In genomic region chr17:35130392-35130791, GRCh38 we compare ENCODE assay signal across 19 cellular contexts. TPM values are rescaled to one million over a fixed set of nuclear protein-coding genes. Genes with fewer than 3 reads are reported as not detected.
DNase-seq lines count a peak whose midpoint lies in the region; ATAC-seq lines count a peak whose summit lies in the region.
"Had no signal": no experiment of that assay in that cellular context is flagged by ENCODE, and none has a peak within 500 bp of the region (broad histone marks: within the 10 kb centered on the region; RNA-seq: fewer than 3 reads in every experiment).

No MANE protein-coding gene starts in this region.

- no peaks in the 10 kb centered on the region for H3K9me3 ChIP-seq in naive thymus-derived CD4-positive, alpha-beta T cell (ENCODE audit: control insufficient read depth in 2 of 3, low read length in 3 of 3)
- H3K9me3 ChIP-seq: HAP-1, SJCRH30 had no signal

- peaks cover 6 to 54% (median 11%) of the 10 kb centered on the region in 3 experiments for H3K36me3 ChIP-seq in naive thymus-derived CD4-positive, alpha-beta T cell (ENCODE audit: control insufficient read depth in 2 of 3, insufficient read depth in 3 of 3, low read length in 3 of 3)

- H3K4me1 Mint-ChIP-seq in stimulated activated naive CD8-positive, alpha-beta T cell treated with anti-CD3 and anti-CD28 coated beads, Interleukin-15, amount 100 ng/mL, for 72 hours = peaks cover 9% of the 10 kb centered on the region
- no peaks in the 10 kb centered on the region for H3K4me1 Mint-ChIP-seq in activated CD8-positive, alpha-beta T cell treated with anti-CD3 and anti-CD28 coated beads, Interleukin-2, amount 10 ng/mL, durations not matched to agents 7 days and 5 days (ENCODE audit: low read depth)
- H3K4me1 Mint-ChIP-seq in naive thymus-derived CD4-positive, alpha-beta T cell = no peaks in the 10 kb centered on the region
- no peaks in the 10 kb centered on the region for H3K4me1 Mint-ChIP-seq in stimulated activated memory B cell treated with anti-CD40 and anti-IgM and Interleukin-4, amounts not matched to agents 10 μg/mL and 1 μg/mL and 100 μg/mL, for 72 hours

- no peaks in the 10 kb centered on the region for H3K4me1 ChIP-seq in naive thymus-derived CD4-positive, alpha-beta T cell (ENCODE audit: control insufficient read depth in 2 of 2, insufficient read depth in 2 of 2, low read length in 2 of 2)
- H3K4me1 ChIP-seq: HAP-1 had no signal

- H3K27me3 Mint-ChIP-seq in stimulated activated naive CD8-positive, alpha-beta T cell treated with anti-CD3 and anti-CD28 coated beads, Interleukin-15, amount 100 ng/mL, for 72 hours = no peaks in the 10 kb centered on the region
- H3K27me3 Mint-ChIP-seq in activated CD8-positive, alpha-beta T cell treated with anti-CD3 and anti-CD28 coated beads, Interleukin-2, amount 10 ng/mL, durations not matched to agents 7 days and 5 days (ENCODE audit: low read depth) = no peaks in the 10 kb centered on the region
- H3K27me3 Mint-ChIP-seq in naive thymus-derived CD4-positive, alpha-beta T cell = no peaks in the 10 kb centered on the region
- no peaks in the 10 kb centered on the region for H3K27me3 Mint-ChIP-seq in stimulated activated memory B cell treated with anti-CD40 and anti-IgM and Interleukin-4, amounts not matched to agents 10 μg/mL and 1 μg/mL and 100 μg/mL, for 72 hours

- peaks cover 36% of the 10 kb centered on the region for H3K36me3 Mint-ChIP-seq in activated CD8-positive, alpha-beta T cell treated with anti-CD3 and anti-CD28 coated beads, Interleukin-2, amount 10 ng/mL, durations not matched to agents 7 days and 5 days (ENCODE audit: low read depth)
- peaks cover 6 to 33% (median 9%) of the 10 kb centered on the region in 5 donors for H3K36me3 Mint-ChIP-seq in naive thymus-derived CD4-positive, alpha-beta T cell
- H3K36me3 Mint-ChIP-seq in stimulated activated memory B cell treated with anti-CD40 and anti-IgM and Interleukin-4, amounts not matched to agents 10 μg/mL and 1 μg/mL and 100 μg/mL, for 72 hours = peaks cover 40% of the 10 kb centered on the region

- H3K27me3 ChIP-seq in naive thymus-derived CD4-positive, alpha-beta T cell (ENCODE audit: control insufficient read depth in 2 of 2, insufficient read depth in 2 of 2, low read length in 2 of 2) = no peaks in the 10 kb centered on the region
- H3K27me3 ChIP-seq: SJCRH30 had no signal

- CTCF ChIA-PET in activated CD8-positive, alpha-beta T cell treated with anti-CD3 and anti-CD28 coated beads, Interleukin-2, amount 10 ng/mL, durations not matched to agents 7 days and 5 days (lab: Charles Lee) = interaction anchor here (1.3 to 1.9 kb wide), 3 partner anchors 10 to 617 kb away, joined by 3 to 5 read pairs (median 4); partner anchors contain the start of genes NLE1 and RAD51D
- CTCF ChIA-PET in naive thymus-derived CD4-positive, alpha-beta T cell (lab: Charles Lee) = interaction anchor here (1.4 kb wide), 1 partner anchor 9 kb away, joined by 3 read pairs; no protein-coding TSS in a partner anchor

- no peak for DNase-seq in stimulated activated naive CD8-positive, alpha-beta T cell treated with anti-CD3 and anti-CD28 coated beads, Interleukin-15, amount 100 ng/mL, for 72 hours
- no peak for DNase-seq in stimulated activated naive CD8-positive, alpha-beta T cell treated with anti-CD3 and anti-CD28 coated beads, Interleukin-15, Interleukin-2, amounts not matched to agents 100 U/mL and 50 U/mL, for 24 hours
- no peak for DNase-seq in activated CD8-positive, alpha-beta T cell treated with anti-CD3 and anti-CD28 coated beads, Interleukin-2, amount 10 ng/mL, durations not matched to agents 7 days and 5 days
- DNase-seq in naive thymus-derived CD4-positive, alpha-beta T cell = no peak
- no peak for DNase-seq in NCI-H345 treated with DMSO at 0.1 percent for 48 hours (lab: John Stamatoyannopoulos, UW; ENCODE audit: unreplicated experiment)
- DNase-seq: C1 segment of cervical spinal cord, MM.1S, NCI-H1092, NCI-H1694 treated with DMSO at 0.1 percent for 48 hours, NCI-H2107, NCI-H2227 treated with DMSO at 0.1 percent for 48 hours, NCI-H524 treated with DMSO at 0.1 percent for 48 hours, PC-3 had no signal

- ATAC-seq in stimulated activated naive CD8-positive, alpha-beta T cell treated with anti-CD3 and anti-CD28 coated beads, Interleukin-15, amount 100 ng/mL, for 72 hours = peak; percentile 51
- no peak for ATAC-seq in stimulated activated naive CD8-positive, alpha-beta T cell treated with anti-CD3 and anti-CD28 coated beads, Interleukin-15, Interleukin-2, amounts not matched to agents 100 U/mL and 50 U/mL, for 24 hours
- no peak for ATAC-seq in activated CD8-positive, alpha-beta T cell treated with anti-CD3 and anti-CD28 coated beads, Interleukin-2, amount 10 ng/mL, durations not matched to agents 7 days and 5 days
- ATAC-seq in naive thymus-derived CD4-positive, alpha-beta T cell = no peak
- peak; percentile 58 for ATAC-seq in stimulated activated memory B cell treated with anti-CD40 and anti-IgM and Interleukin-4, amounts not matched to agents 10 μg/mL and 1 μg/mL and 100 μg/mL, for 72 hours
- ATAC-seq in HG02970 (IDR thresholded peaks at IDR 0.05; ENCODE audit: low FRiP score, unreplicated experiment) (no peak), GM19463 (IDR thresholded peaks at IDR 0.05; ENCODE audit: unreplicated experiment) (no peak)
- ATAC-seq: PC-3 had no signal

- no peak overlapping the region for H3K4me3 ChIP-seq in naive thymus-derived CD4-positive, alpha-beta T cell (ENCODE audit: low read length)
- H3K4me3 ChIP-seq: HAP-1, SJCRH30 had no signal

- intact Hi-C loops in naive thymus-derived CD4-positive, alpha-beta T cell (cut with micrococcal nuclease) = no loop called here

- no peak overlapping the region for H3K4me3 Mint-ChIP-seq in stimulated activated naive CD8-positive, alpha-beta T cell treated with anti-CD3 and anti-CD28 coated beads, Interleukin-15, amount 100 ng/mL, for 72 hours
- H3K4me3 Mint-ChIP-seq in activated CD8-positive, alpha-beta T cell treated with anti-CD3 and anti-CD28 coated beads, Interleukin-2, amount 10 ng/mL, durations not matched to agents 7 days and 5 days = no peak overlapping the region
- no peak overlapping the region for H3K4me3 Mint-ChIP-seq in naive thymus-derived CD4-positive, alpha-beta T cell
- H3K4me3 Mint-ChIP-seq in stimulated activated memory B cell treated with anti-CD40 and anti-IgM and Interleukin-4, amounts not matched to agents 10 μg/mL and 1 μg/mL and 100 μg/mL, for 72 hours = no peak overlapping the region

- H3K27ac ChIP-seq in naive thymus-derived CD4-positive, alpha-beta T cell (ENCODE audit: low read depth, low read length) = no peak overlapping the region

- peak overlapping the region in 1 of 2 donors; percentile 69 for H3K27ac Mint-ChIP-seq in stimulated activated naive CD8-positive, alpha-beta T cell treated with anti-CD3 and anti-CD28 coated beads, Interleukin-15, amount 100 ng/mL, for 72 hours
- H3K27ac Mint-ChIP-seq in activated CD8-positive, alpha-beta T cell treated with anti-CD3 and anti-CD28 coated beads, Interleukin-2, amount 10 ng/mL, durations not matched to agents 7 days and 5 days = peak overlapping the region; percentile 30
- peak overlapping the region in 5 of 9 donors; percentile 23 to 71 (median 38) for H3K27ac Mint-ChIP-seq in naive thymus-derived CD4-positive, alpha-beta T cell
- no peak overlapping the region for H3K27ac Mint-ChIP-seq in stimulated activated memory B cell treated with anti-CD40 and anti-IgM and Interleukin-4, amounts not matched to agents 10 μg/mL and 1 μg/mL and 100 μg/mL, for 72 hours

- no peaks in the 10 kb centered on the region for H3K9me3 Mint-ChIP-seq in stimulated activated naive CD8-positive, alpha-beta T cell treated with anti-CD3 and anti-CD28 coated beads, Interleukin-15, amount 100 ng/mL, for 72 hours
- no peaks in the 10 kb centered on the region for H3K9me3 Mint-ChIP-seq in activated CD8-positive, alpha-beta T cell treated with anti-CD3 and anti-CD28 coated beads, Interleukin-2, amount 10 ng/mL, durations not matched to agents 7 days and 5 days (ENCODE audit: insufficient read depth)
- H3K9me3 Mint-ChIP-seq in naive thymus-derived CD4-positive, alpha-beta T cell = no peaks in the 10 kb centered on the region
- H3K9me3 Mint-ChIP-seq in stimulated activated memory B cell treated with anti-CD40 and anti-IgM and Interleukin-4, amounts not matched to agents 10 μg/mL and 1 μg/mL and 100 μg/mL, for 72 hours = no peaks in the 10 kb centered on the region

- POLR2A ChIA-PET in activated CD8-positive, alpha-beta T cell treated with anti-CD3 and anti-CD28 coated beads, Interleukin-2, amount 10 ng/mL, durations not matched to agents 7 days and 5 days (lab: Charles Lee) = no interaction called here
- POLR2A ChIA-PET in naive thymus-derived CD4-positive, alpha-beta T cell (lab: Charles Lee) = interaction anchor here (0.7 to 1.5 kb wide), 2 partner anchors 11 to 112 kb away, joined by 3 read pairs; partner anchors contain the start of gene SLFN5

RNA-seq across cellular contexts. Expression of gene FNDC8, which starts 9.0 kb away (rescaled TPM):
- not detected for total RNA-seq in activated CD8-positive, alpha-beta T cell treated with anti-CD3 and anti-CD28 coated beads, Interleukin-2, amount 10 ng/mL, durations not matched to agents 7 days and 5 days
- total RNA-seq in naive thymus-derived CD4-positive, alpha-beta T cell = not detected
- polyA plus RNA-seq in naive thymus-derived CD4-positive, alpha-beta T cell = not detected
- total RNA-seq: LHCN-M2, PC-3, SJCRH30 had no signal

RNA-seq across cellular contexts. Expression of gene RAD51D, which starts 10.7 kb away (rescaled TPM):
- 10 to 100 TPM; 32.1 to 33.6 TPM for total RNA-seq in activated CD8-positive, alpha-beta T cell treated with anti-CD3 and anti-CD28 coated beads, Interleukin-2, amount 10 ng/mL, durations not matched to agents 7 days and 5 days
- 10 to 100 TPM; 15.0 to 34.2 (median 25.4) TPM for total RNA-seq in naive thymus-derived CD4-positive, alpha-beta T cell
- 10 to 100 TPM in 1 of 2 donors, 1 to 10 TPM in 1; 7.0 to 17.6 TPM for polyA plus RNA-seq in naive thymus-derived CD4-positive, alpha-beta T cell

RNA-seq across cellular contexts. Expression of gene NLE1, which starts 11.7 kb away (rescaled TPM):
- 10 to 100 TPM; 22.1 to 23.3 TPM for total RNA-seq in activated CD8-positive, alpha-beta T cell treated with anti-CD3 and anti-CD28 coated beads, Interleukin-2, amount 10 ng/mL, durations not matched to agents 7 days and 5 days
- 10 to 100 TPM in 4 of 5 experiments, 1 to 10 TPM in 1; 10.0 to 29.4 (median 21.8) TPM for total RNA-seq in naive thymus-derived CD4-positive, alpha-beta T cell
- polyA plus RNA-seq in naive thymus-derived CD4-positive, alpha-beta T cell = 10 to 100 TPM in 1 of 2 donors, 1 to 10 TPM in 1; 6.1 to 10.7 TPM

RNA-seq across cellular contexts. Expression of gene UNC45B, which starts 17.2 kb away (rescaled TPM):
- not detected for total RNA-seq in activated CD8-positive, alpha-beta T cell treated with anti-CD3 and anti-CD28 coated beads, Interleukin-2, amount 10 ng/mL, durations not matched to agents 7 days and 5 days
- total RNA-seq in naive thymus-derived CD4-positive, alpha-beta T cell = under 1 TPM; 0.10 to 0.62 (median 0.29) TPM
- under 1 TPM; 0.10 to 0.22 TPM for polyA plus RNA-seq in naive thymus-derived CD4-positive, alpha-beta T cell
- total RNA-seq: PC-3 had no signal

Comparison
In these comparisons a context has a peak if more than half of its experiments do, and no peak if none do; other contexts are left out.
1. ATAC-seq: peak in stimulated activated naive CD8-positive, alpha-beta T cell treated with anti-CD3 and anti-CD28 coated beads, Interleukin-15, amount 100 ng/mL, for 72 hours (single experiment) and stimulated activated memory B cell treated with anti-CD40 and anti-IgM and Interleukin-4, amounts not matched to agents 10 μg/mL and 1 μg/mL and 100 μg/mL, for 72 hours (single experiment); none in stimulated activated naive CD8-positive, alpha-beta T cell treated with anti-CD3 and anti-CD28 coated beads, Interleukin-15, Interleukin-2, amounts not matched to agents 100 U/mL and 50 U/mL, for 24 hours (single experiment), activated CD8-positive, alpha-beta T cell treated with anti-CD3 and anti-CD28 coated beads, Interleukin-2, amount 10 ng/mL, durations not matched to agents 7 days and 5 days (single experiment), naive thymus-derived CD4-positive, alpha-beta T cell (single experiment), HG02970 (single experiment) and GM19463 (single experiment).